ENCODE assay signal across 1 cellular context in the genomic region with DNA sequence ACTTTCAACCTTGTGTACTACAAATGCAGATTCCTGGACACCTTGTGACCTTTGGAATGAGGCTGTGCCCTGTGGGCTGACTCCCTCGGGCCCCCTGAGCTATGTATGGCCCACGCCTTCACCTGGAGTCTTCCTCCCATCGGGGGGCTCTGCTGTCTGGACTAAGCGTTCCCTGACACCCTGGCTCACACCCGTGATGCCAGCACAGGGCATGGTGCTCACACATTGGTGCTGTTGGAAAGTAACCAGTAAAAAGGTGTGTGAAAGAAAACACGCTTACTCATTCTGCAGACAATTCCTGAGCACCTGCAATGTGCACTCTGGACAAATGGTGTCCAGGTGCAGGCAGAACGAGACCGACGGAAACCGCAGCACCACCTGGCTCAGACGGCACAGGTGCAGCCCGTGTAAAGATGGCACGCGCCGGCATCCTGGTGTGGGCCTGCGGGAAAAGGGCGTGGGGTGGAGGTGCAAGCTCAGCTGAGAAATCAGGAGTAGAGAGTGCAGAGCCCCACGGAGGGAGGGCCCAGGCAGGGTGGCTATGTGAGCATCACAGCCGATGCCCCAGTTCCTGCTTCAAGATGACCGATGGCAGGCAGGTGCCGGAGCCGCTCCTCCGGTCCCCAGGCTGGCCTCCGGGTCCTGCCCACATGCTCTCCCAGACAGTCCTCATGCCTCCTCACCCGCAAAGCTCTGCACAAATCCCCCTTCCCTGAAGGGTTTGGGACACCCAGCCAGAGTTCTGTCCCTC.
TF ChIP-seq lines count a peak whose summit lies in the region.

No MANE protein-coding gene starts in this region.

TF ChIP-seq in A549, 52 proteins besides CTCF, POLR2A, EP300 and RAD21 (continued from another document):
- TF ChIP-seq, protein P1, sequence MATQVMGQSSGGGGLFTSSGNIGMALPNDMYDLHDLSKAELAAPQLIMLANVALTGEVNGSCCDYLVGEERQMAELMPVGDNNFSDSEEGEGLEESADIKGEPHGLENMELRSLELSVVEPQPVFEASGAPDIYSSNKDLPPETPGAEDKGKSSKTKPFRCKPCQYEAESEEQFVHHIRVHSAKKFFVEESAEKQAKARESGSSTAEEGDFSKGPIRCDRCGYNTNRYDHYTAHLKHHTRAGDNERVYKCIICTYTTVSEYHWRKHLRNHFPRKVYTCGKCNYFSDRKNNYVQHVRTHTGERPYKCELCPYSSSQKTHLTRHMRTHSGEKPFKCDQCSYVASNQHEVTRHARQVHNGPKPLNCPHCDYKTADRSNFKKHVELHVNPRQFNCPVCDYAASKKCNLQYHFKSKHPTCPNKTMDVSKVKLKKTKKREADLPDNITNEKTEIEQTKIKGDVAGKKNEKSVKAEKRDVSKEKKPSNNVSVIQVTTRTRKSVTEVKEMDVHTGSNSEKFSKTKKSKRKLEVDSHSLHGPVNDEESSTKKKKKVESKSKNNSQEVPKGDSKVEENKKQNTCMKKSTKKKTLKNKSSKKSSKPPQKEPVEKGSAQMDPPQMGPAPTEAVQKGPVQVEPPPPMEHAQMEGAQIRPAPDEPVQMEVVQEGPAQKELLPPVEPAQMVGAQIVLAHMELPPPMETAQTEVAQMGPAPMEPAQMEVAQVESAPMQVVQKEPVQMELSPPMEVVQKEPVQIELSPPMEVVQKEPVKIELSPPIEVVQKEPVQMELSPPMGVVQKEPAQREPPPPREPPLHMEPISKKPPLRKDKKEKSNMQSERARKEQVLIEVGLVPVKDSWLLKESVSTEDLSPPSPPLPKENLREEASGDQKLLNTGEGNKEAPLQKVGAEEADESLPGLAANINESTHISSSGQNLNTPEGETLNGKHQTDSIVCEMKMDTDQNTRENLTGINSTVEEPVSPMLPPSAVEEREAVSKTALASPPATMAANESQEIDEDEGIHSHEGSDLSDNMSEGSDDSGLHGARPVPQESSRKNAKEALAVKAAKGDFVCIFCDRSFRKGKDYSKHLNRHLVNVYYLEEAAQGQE (IDR thresholded peaks at IDR 0.05), result no peak
- no peak for TF ChIP-seq NR3C1 (IDR thresholded peaks at IDR 0.05)
- TF ChIP-seq RARB (CRISPR knock-in tag; IDR thresholded peaks at IDR 0.05), result no peak
- no peak for TF ChIP-seq RFX5 (IDR thresholded peaks at IDR 0.05)
- no peak for TF ChIP-seq FOSL2 (IDR thresholded peaks at IDR 0.05)
- no peak for TF ChIP-seq FOSL2 (CRISPR knock-in tag; IDR thresholded peaks at IDR 0.05)
- no peak for TF ChIP-seq GATA3 (IDR thresholded peaks at IDR 0.05; ENCODE audit: borderline replicate concordance)
- TF ChIP-seq, protein P2, sequence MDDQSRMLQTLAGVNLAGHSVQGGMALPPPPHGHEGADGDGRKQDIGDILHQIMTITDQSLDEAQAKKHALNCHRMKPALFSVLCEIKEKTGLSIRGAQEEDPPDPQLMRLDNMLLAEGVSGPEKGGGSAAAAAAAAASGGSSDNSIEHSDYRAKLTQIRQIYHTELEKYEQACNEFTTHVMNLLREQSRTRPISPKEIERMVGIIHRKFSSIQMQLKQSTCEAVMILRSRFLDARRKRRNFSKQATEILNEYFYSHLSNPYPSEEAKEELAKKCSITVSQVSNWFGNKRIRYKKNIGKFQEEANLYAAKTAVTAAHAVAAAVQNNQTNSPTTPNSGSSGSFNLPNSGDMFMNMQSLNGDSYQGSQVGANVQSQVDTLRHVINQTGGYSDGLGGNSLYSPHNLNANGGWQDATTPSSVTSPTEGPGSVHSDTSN (IDR thresholded peaks at IDR 0.05), result no peak
- no peak for TF ChIP-seq ZFP36 (IDR thresholded peaks at IDR 0.05; ENCODE audit: borderline replicate concordance, partially characterized antibody)
- TF ChIP-seq, protein P3, sequence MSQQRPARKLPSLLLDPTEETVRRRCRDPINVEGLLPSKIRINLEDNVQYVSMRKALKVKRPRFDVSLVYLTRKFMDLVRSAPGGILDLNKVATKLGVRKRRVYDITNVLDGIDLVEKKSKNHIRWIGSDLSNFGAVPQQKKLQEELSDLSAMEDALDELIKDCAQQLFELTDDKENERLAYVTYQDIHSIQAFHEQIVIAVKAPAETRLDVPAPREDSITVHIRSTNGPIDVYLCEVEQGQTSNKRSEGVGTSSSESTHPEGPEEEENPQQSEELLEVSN (IDR thresholded peaks at IDR 0.05; ENCODE audit: borderline replicate concordance, low read depth), result no peak
- no peak for TF ChIP-seq FOXS1 (CRISPR knock-in tag; IDR thresholded peaks at IDR 0.05)
- no peak for TF ChIP-seq KDM1A (IDR thresholded peaks at IDR 0.05; ENCODE audit: low read depth)
